14 cellular contexts compared by ENCODE assay signal in genomic region chr7:134461921-134462320, GRCh38.
"Had no signal": no experiment of that assay in that cellular context is flagged by ENCODE, and none has a peak within 500 bp of the region (broad histone marks: within the 10 kb centered on the region; RNA-seq: fewer than 3 reads in every experiment).

No MANE protein-coding gene starts in this region.

- H3K27ac ChIP-seq: ascending aorta, cardiac muscle cell, colonic mucosa, gastroesophageal sphincter, right atrium auricular region, tibial nerve had no signal

- H3K4me3 ChIP-seq: ascending aorta, cardiac muscle cell, colonic mucosa, gastroesophageal sphincter, right atrium auricular region, tibial nerve had no signal

- ATAC-seq: gastroesophageal sphincter; stimulated activated memory B cell treated with anti-CD40 and anti-IgM and Interleukin-4, amounts not matched to agents 10 μg/mL and 1 μg/mL and 100 μg/mL, for 72 hours; WTC11 had no signal

- H3K36me3 ChIP-seq: ascending aorta, cardiac muscle cell, colonic mucosa, gastroesophageal sphincter, right atrium auricular region, tibial nerve had no signal

- H3K4me1 ChIP-seq: colonic mucosa had no signal

- H3K9me3 ChIP-seq: colonic mucosa had no signal

- DNase-seq: activated CD4-positive, alpha-beta T cell treated with anti-CD3 and anti-CD28 coated beads for 48 hours; activated naive CD4-positive, alpha-beta T cell; colonic mucosa; effector CD4-positive, alpha-beta T cell; midbrain; naive B cell; posterior cingulate gyrus had no signal
